Comparison of ENCODE assay signal across 1 cellular context in genomic region chr6:12356983-12357972, GRCh38.
TF ChIP-seq lines count a peak whose summit lies in the region.

No MANE protein-coding gene starts in this region.

TF ChIP-seq in WTC11, 78 proteins besides CTCF, POLR2A, EP300 and RAD21 (continued from another document):
- TF ChIP-seq ZNF281 (CRISPR knock-in tag; IDR thresholded peaks at IDR 0.05) (no peak), CDX4 (CRISPR knock-in tag; IDR thresholded peaks at IDR 0.05; ENCODE audit: borderline replicate concordance) (no peak)
